8 cellular contexts compared by ENCODE assay signal in the genomic region with DNA sequence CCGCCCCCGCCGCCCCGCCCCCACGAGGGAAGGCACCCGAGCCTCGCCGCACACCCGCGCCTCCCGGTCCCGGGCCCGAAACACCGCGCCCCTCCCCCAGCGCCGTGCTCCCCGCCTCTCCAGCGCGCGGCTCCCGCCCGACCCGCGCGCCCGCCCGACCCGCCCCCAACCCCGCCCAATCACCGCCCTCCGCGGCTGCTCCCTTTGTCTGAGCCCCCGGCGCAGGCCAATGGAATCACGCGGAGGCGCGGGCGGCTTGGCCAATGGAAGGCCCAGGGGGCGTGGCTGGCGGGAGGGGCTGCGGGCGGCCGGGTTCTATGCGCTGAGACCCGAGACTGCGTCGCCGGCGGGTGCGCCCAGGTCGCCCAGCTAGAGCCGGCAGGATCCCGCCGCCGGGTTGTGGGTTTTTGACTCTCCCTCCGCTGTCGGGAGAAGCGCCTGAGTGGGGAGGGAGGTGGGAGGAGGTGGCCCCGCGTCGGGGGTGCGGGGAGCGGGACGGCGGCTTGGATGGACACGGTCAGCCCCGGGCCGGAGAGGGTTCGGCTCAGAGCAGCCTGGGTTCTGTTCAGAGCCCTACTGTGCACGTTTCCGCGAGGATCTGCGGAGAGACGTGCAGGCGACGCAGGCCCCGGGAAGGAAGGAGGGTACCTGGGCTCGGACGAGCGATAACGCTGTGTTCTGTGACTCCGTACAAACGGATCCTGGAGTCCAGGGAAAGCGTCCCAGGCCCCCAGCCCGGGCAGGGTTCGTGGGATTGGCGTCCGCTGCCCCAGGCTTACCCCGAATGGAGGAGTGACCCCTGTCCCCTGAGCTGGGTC.
DNase-seq lines count a peak whose midpoint lies in the region; ATAC-seq and TF ChIP-seq lines count a peak whose summit lies in the region.

No MANE protein-coding gene starts in this region.

- H3K4me3 ChIP-seq in AG04449 (ENCODE audit: low read depth, low read length), result peak overlapping the region; percentile 93
- H3K4me3 ChIP-seq in choroid plexus epithelial cell (ENCODE audit: low read depth, low read length), result peak overlapping the region; percentile 88

- CTCF ChIA-PET in AG04449 (lab: Yijun Ruan, JAX), result interaction anchor here (1.0 kb wide), 1 partner anchor 152 kb away, joined by 6 read pairs; no protein-coding TSS in a partner anchor

- peak; percentile 67 for ATAC-seq in GM19025 (IDR thresholded peaks at IDR 0.05; ENCODE audit: low read depth, unreplicated experiment)
- ATAC-seq in HG03342 (IDR thresholded peaks at IDR 0.05; ENCODE audit: unreplicated experiment), result peak; percentile 80

- peak overlapping the region; percentile 86 for H3K27ac ChIP-seq in layer of hippocampus (ENCODE audit: low read depth, low read length)

- DNase-seq in AG04449 (ENCODE audit: low read depth, low spot score) (peak; percentile 59), NCI-H510A (lab: John Stamatoyannopoulos, UW) (peak; percentile 96), choroid plexus epithelial cell (ENCODE audit: low read depth) (peak; percentile 97)
- peak; percentile 95 for DNase-seq in activated CD4-positive, alpha-beta T cell treated with anti-CD3 and anti-CD28 coated beads for 4 hours
- DNase-seq in stimulated activated CD4-positive, alpha-beta T cell treated with anti-CD3 and anti-CD28 coated beads, Interleukin-1b, Interleukin-23, amount 100 ng/mL, for 1 hour (ENCODE audit: low read depth in 2 of 2), result peak; percentile 88 to 94

- H3K27me3 ChIP-seq in layer of hippocampus (ENCODE audit: control insufficient read depth, insufficient read depth, low read length), result peaks cover 16% of the 10 kb centered on the region

- POLR2A ChIA-PET in AG04449 (lab: Yijun Ruan, JAX), result interaction anchor here (0.8 to 1.0 kb wide), 3 partner anchors 11 to 163 kb away, joined by 3 read pairs; no protein-coding TSS in a partner anchor

- TF ChIP-seq CTCF in AG04449 (IDR thresholded peaks at IDR 0.05; ENCODE audit: insufficient read depth, low read length, missing control alignments) (no peak), choroid plexus epithelial cell (conservative IDR thresholded peaks at IDR 0.05; ENCODE audit: low read depth, low read length) (no peak)

Comparison
In these comparisons a context has a peak if more than half of its experiments do, and no peak if none do; other contexts are left out.
1. Peak in every context shown above with its lines: DNase-seq, ATAC-seq, H3K4me3 ChIP-seq and H3K27ac ChIP-seq.